ENCODE assay signal across 10 cellular contexts in genomic region chr22:43289551-43289963, GRCh38. TPM values are rescaled to one million over a fixed set of nuclear protein-coding genes. Genes with fewer than 3 reads are reported as not detected.
DNase-seq lines count a peak whose midpoint lies in the region; ATAC-seq and TF ChIP-seq lines count a peak whose summit lies in the region.
"Had no signal": no experiment of that assay in that cellular context is flagged by ENCODE, and none has a peak within 500 bp of the region (broad histone marks: within the 10 kb centered on the region; RNA-seq: fewer than 3 reads in every experiment).

No MANE protein-coding gene starts in this region.

- POLR2A ChIA-PET in IMR-90 (lab: Charles Lee; ENCODE audit: unreplicated experiment) = no interaction called here

- in situ Hi-C loops in IMR-90 (cut with MboI; ENCODE audit: low sequenced_read_pairs) = no loop called here

- peaks cover 6% of the 10 kb centered on the region for H3K9me1 ChIP-seq in IMR-90 (ENCODE audit: insufficient read depth, low read length)

- H3K4me3 Mint-ChIP-seq in central memory CD8-positive, alpha-beta T cell = peak overlapping the region; percentile 34
- H3K4me3 Mint-ChIP-seq: activated CD4-positive, alpha-beta memory T cell treated with anti-CD3 and anti-CD28 coated beads, Interleukin-2, amount 10 ng/mL, durations not matched to agents 7 days and 5 days; T-cell had no signal

- CTCF ChIA-PET in IMR-90 (lab: Yijun Ruan, JAX) = no interaction called here

- H3K56ac ChIP-seq in IMR-90 (ENCODE audit: extremely low read depth, insufficient read depth, low read length) = no peak overlapping the region

- TF ChIP-seq CTCF in IMR-90 (conservative IDR thresholded peaks at IDR 0.05; ENCODE audit: low read depth, low read length) (no peak), thoracic aorta (IDR thresholded peaks at IDR 0.05) (no peak)

- H3K18ac ChIP-seq in IMR-90 (ENCODE audit: low read depth, low read length) = no peak overlapping the region

- H2BK5ac ChIP-seq in IMR-90 (ENCODE audit: low read depth, low read length, poor library complexity, severe bottlenecking) = no peak overlapping the region

- no peak overlapping the region; a peak in 1 of 4 replicates for H4K8ac ChIP-seq in IMR-90 (ENCODE audit: low read depth in 2 of 2, low read length in 2 of 2)

- DNase-seq in IMR-90 (peak; percentile 11), lung microvascular endothelial cell (ENCODE audit: low read depth in 2 of 2) (peak; percentile 27 to 42), thoracic aorta (ENCODE audit: low spot score) (no peak), hypothalamus (lab: John Stamatoyannopoulos, UW) (no peak), NCI-H2029 treated with DMSO at 0.1 percent for 48 hours (lab: John Stamatoyannopoulos, UW) (no peak), activated T-cell treated with anti-CD3 and anti-CD28 coated beads for 4 hours (no peak)
- no peak for DNase-seq in central memory CD8-positive, alpha-beta T cell (ENCODE audit: low spot score in 2 of 2)
- DNase-seq: activated CD4-positive, alpha-beta memory T cell treated with anti-CD3 and anti-CD28 coated beads, Interleukin-2, amount 10 ng/mL, durations not matched to agents 7 days and 5 days; islet precursor cell; T-cell had no signal

- H3K4me1 ChIP-seq in IMR-90 (ENCODE audit: control insufficient read depth, insufficient read depth, low read length) (peaks cover 11% of the 10 kb centered on the region; the same call in 1 of the 2 replicates), thoracic aorta (ENCODE audit: control insufficient read depth in 1 of 2, low read depth in 2 of 2) (peaks cover 15 to 44% of the 10 kb centered on the region in 2 donors)

- H3K9me3 ChIP-seq in IMR-90 (ENCODE audit: control insufficient read depth, insufficient read depth, low read length) (no peaks in the 10 kb centered on the region), thoracic aorta (no peaks in the 10 kb centered on the region)

- peak overlapping the region; percentile 55; the same call in 1 of the 2 replicates for H3K4me2 ChIP-seq in IMR-90 (ENCODE audit: low read depth, low read length)

- H3K79me1 ChIP-seq in IMR-90 (ENCODE audit: low read depth in 1 of 2, low read length in 2 of 2) = no peaks in the 10 kb centered on the region

- no peak overlapping the region for H2BK120ac ChIP-seq in IMR-90 (ENCODE audit: low read depth, low read length)

- H3K4me3 ChIP-seq in IMR-90 (ENCODE audit: insufficient read depth, low read depth, low read length) (no peak overlapping the region), thoracic aorta (peak overlapping the region; percentile 62)

- peak overlapping the region; percentile 57 for H3K27ac Mint-ChIP-seq in central memory CD8-positive, alpha-beta T cell (ENCODE audit: low read depth)
- H3K27ac Mint-ChIP-seq: activated CD4-positive, alpha-beta memory T cell treated with anti-CD3 and anti-CD28 coated beads, Interleukin-2, amount 10 ng/mL, durations not matched to agents 7 days and 5 days; T-cell had no signal

- dilution Hi-C loops in IMR-90 (cut with HindIII; ENCODE audit: low sequenced_read_pairs, unreplicated experiment) = no loop called here

- no TSS peak for BruUV-seq in IMR-90 (replicated peaks; lab: Mats Ljungman, UMichigan)

- intact Hi-C loops in IMR-90 (cut with micrococcal nuclease) = no loop called here

- H3K14ac ChIP-seq in IMR-90 (replicated peaks; ENCODE audit: low read depth, low read length) = no peak overlapping the region

- H3K9me3 Mint-ChIP-seq in central memory CD8-positive, alpha-beta T cell = no peaks in the 10 kb centered on the region
- H3K9me3 Mint-ChIP-seq: activated CD4-positive, alpha-beta memory T cell treated with anti-CD3 and anti-CD28 coated beads, Interleukin-2, amount 10 ng/mL, durations not matched to agents 7 days and 5 days; T-cell had no signal

- H3K36me3 Mint-ChIP-seq in central memory CD8-positive, alpha-beta T cell (ENCODE audit: insufficient read depth) = no peaks in the 10 kb centered on the region
- H3K36me3 Mint-ChIP-seq: T-cell had no signal

- H3K4ac ChIP-seq in IMR-90 (ENCODE audit: low read depth, low read length) = no peak overlapping the region

- H2AFZ ChIP-seq in IMR-90 (replicated peaks; ENCODE audit: low read length, poor library complexity) = no peak overlapping the region

- no peak overlapping the region for H2AK5ac ChIP-seq in IMR-90 (ENCODE audit: low read depth, low read length)

- no peak for TF ChIP-seq POLR2A in IMR-90 (IDR thresholded peaks at IDR 0.05; ENCODE audit: low read depth, low read length)

- TF ChIP-seq RAD21 in IMR-90 (IDR thresholded peaks at IDR 0.05; ENCODE audit: low read length) = no peak

- H2AK9ac ChIP-seq in IMR-90 (replicated peaks; ENCODE audit: low read depth, low read length, poor library complexity) = peak overlapping the region; percentile 20

- H3K27me3 Mint-ChIP-seq in central memory CD8-positive, alpha-beta T cell = no peaks in the 10 kb centered on the region
- H3K27me3 Mint-ChIP-seq: activated CD4-positive, alpha-beta memory T cell treated with anti-CD3 and anti-CD28 coated beads, Interleukin-2, amount 10 ng/mL, durations not matched to agents 7 days and 5 days had no signal

- no peak overlapping the region for H3K23ac ChIP-seq in IMR-90 (ENCODE audit: low read depth, low read length)

- H2BK20ac ChIP-seq in IMR-90 (ENCODE audit: low read depth, low read length) = no peak overlapping the region

- peak overlapping the region; percentile 17; the same call in 1 of the 2 replicates for H3K9ac ChIP-seq in IMR-90 (ENCODE audit: low read depth, low read length)

- peaks cover 20% of the 10 kb centered on the region for H3K4me1 Mint-ChIP-seq in central memory CD8-positive, alpha-beta T cell

- ATAC-seq in IMR-90 (ENCODE audit: low read depth) (peak; percentile 51), thoracic aorta (ENCODE audit: insufficient number of reproducible peaks, low FRiP score, low read depth) (no peak)
- no peak for ATAC-seq in central memory CD8-positive, alpha-beta T cell (replicated peaks; ENCODE audit: extremely low read depth, poor library complexity, severe bottlenecking)

- H4K5ac ChIP-seq in IMR-90 (ENCODE audit: low read depth, low read length) = no peak overlapping the region

- no peak overlapping the region for H2BK15ac ChIP-seq in IMR-90 (ENCODE audit: low read depth, low read length)

- no peak overlapping the region for H4K91ac ChIP-seq in IMR-90 (ENCODE audit: insufficient read depth, low read depth, low read length)

- H3K36me3 ChIP-seq in IMR-90 (ENCODE audit: control insufficient read depth, insufficient read depth, low read length) (no peaks in the 10 kb centered on the region), thoracic aorta (no peaks in the 10 kb centered on the region)

- no peaks in the 10 kb centered on the region for H4K20me1 ChIP-seq in IMR-90 (ENCODE audit: insufficient read depth, low read length)

- H3K27me3 ChIP-seq in IMR-90 (ENCODE audit: control insufficient read depth, insufficient read depth, low read length) (peaks cover 10% of the 10 kb centered on the region; the same call in 1 of the 2 replicates), thoracic aorta (replicated peaks; ENCODE audit: insufficient read depth) (no peaks in the 10 kb centered on the region)

- 65% methylated on average over 2 of the region's 12 CpGs; no CpG with 5 or more reads in 1 of the 2 experiments for WGBS in IMR-90 (ENCODE audit: extremely low coverage in 2 of 2, insufficient read length in 1 of 2), 2 experiments

- H3K27ac ChIP-seq in IMR-90 (ENCODE audit: insufficient read depth, low read length) (no peak overlapping the region), thoracic aorta (peak overlapping the region; percentile 68 to 70)

TF ChIP-seq in IMR-90, 13 proteins besides CTCF, POLR2A, EP300 and RAD21:
- no peak for TF ChIP-seq CEBPB (IDR thresholded peaks at IDR 0.05; ENCODE audit: low read depth, low read length)
- TF ChIP-seq BHLHE40 (IDR thresholded peaks at IDR 0.05; ENCODE audit: low read depth, low read length) = no peak
- no peak for TF ChIP-seq MAZ (IDR thresholded peaks at IDR 0.05; ENCODE audit: borderline replicate concordance, low read depth, low read length)

RNA-seq across cellular contexts. Expression of gene SCUBE1, which starts 53.6 kb away (rescaled TPM):
- not detected in 2 replicates for total RNA-seq in IMR-90 (2012; rRNA removed)
- not detected in 2 replicates for polyA plus RNA-seq in IMR-90 (2012; rRNA removed)
- polyA plus RNA-seq in IMR-90 (2012; cell fraction: cytosol; rRNA removed) = not detected in 2 replicates
- not detected in 2 replicates for polyA plus RNA-seq in IMR-90 (2012; cell fraction: nucleus; rRNA removed; ENCODE audit: low replicate concordance)
- 0.20 and 0.65 TPM in 2 replicates for total RNA-seq in lung microvascular endothelial cell
- total RNA-seq in thoracic aorta = 10 to 100 TPM in 1 of 2 donors, 1 to 10 TPM in 1; 6.0 to 25.0 TPM

Comparison
In these comparisons a context has a peak if more than half of its experiments do, and no peak if none do; other contexts are left out.
1. DNase-seq: peak in IMR-90 (single experiment) and lung microvascular endothelial cell (2 of 2); none in central memory CD8-positive, alpha-beta T cell (0 of 2), thoracic aorta (single experiment), hypothalamus (0 of 51), NCI-H2029 treated with DMSO at 0.1 percent for 48 hours (single experiment) and activated T-cell treated with anti-CD3 and anti-CD28 coated beads for 4 hours (single experiment).